1 cellular context compared by ENCODE assay signal in genomic region chr13:27171830-27172494, GRCh38.
TF ChIP-seq lines count a peak whose summit lies in the region.

No MANE protein-coding gene starts in this region.

TF ChIP-seq in HepG2, 621 proteins besides CTCF, POLR2A, EP300 and RAD21 (continued from another document and continues in another):
- TF ChIP-seq SP4 (CRISPR knock-in tag; IDR thresholded peaks at IDR 0.05) (peak; percentile 47; the same call in 1 of the 2 replicates), AGO1 (IDR thresholded peaks at IDR 0.05; ENCODE audit: low read depth, low read length, poor library complexity, severe bottlenecking) (no peak), ZZZ3 (CRISPR knock-in tag; IDR thresholded peaks at IDR 0.05; ENCODE audit: borderline replicate concordance) (no peak), ZNF740 (CRISPR knock-in tag; IDR thresholded peaks at IDR 0.05) (peak; percentile 57), GPBP1L1 (CRISPR knock-in tag; IDR thresholded peaks at IDR 0.05) (no peak), ZFP91 (CRISPR knock-in tag; IDR thresholded peaks at IDR 0.05; ENCODE audit: borderline replicate concordance) (peak; percentile 68; the same call in 1 of the 2 replicates), PBX2 (CRISPR knock-in tag; IDR thresholded peaks at IDR 0.05) (no peak), GLMP (CRISPR knock-in tag; IDR thresholded peaks at IDR 0.05; ENCODE audit: borderline replicate concordance) (no peak), ISL2 (CRISPR knock-in tag; IDR thresholded peaks at IDR 0.05) (no peak), SP140L (CRISPR knock-in tag; IDR thresholded peaks at IDR 0.05; ENCODE audit: borderline replicate concordance) (no peak), TERF1 (CRISPR knock-in tag; IDR thresholded peaks at IDR 0.05) (no peak), NFE2 (CRISPR knock-in tag; IDR thresholded peaks at IDR 0.05) (no peak), TFDP1 (CRISPR knock-in tag; IDR thresholded peaks at IDR 0.05; ENCODE audit: borderline replicate concordance) (peak; percentile 57; the same call in 1 of the 2 replicates), HOMEZ (CRISPR knock-in tag; IDR thresholded peaks at IDR 0.05; ENCODE audit: low read depth) (0 out of 2 replicates have a peak, but pooled peaks have one; percentile 13), TMF1 (CRISPR knock-in tag; IDR thresholded peaks at IDR 0.05; ENCODE audit: low read depth) (no peak), ZBTB39 (CRISPR knock-in tag; IDR thresholded peaks at IDR 0.05) (no peak), RARG (CRISPR knock-in tag; IDR thresholded peaks at IDR 0.05; ENCODE audit: low read depth) (no peak), BCL6 (CRISPR knock-in tag; IDR thresholded peaks at IDR 0.05) (no peak), PATZ1 (CRISPR knock-in tag; IDR thresholded peaks at IDR 0.05) (peak; percentile 83), KDM5A (IDR thresholded peaks at IDR 0.05; ENCODE audit: borderline replicate concordance, low read length) (no peak), NFAT5 (CRISPR knock-in tag; IDR thresholded peaks at IDR 0.05) (no peak), ATF7 (IDR thresholded peaks at IDR 0.05) (no peak), ATF7 (CRISPR knock-in tag; IDR thresholded peaks at IDR 0.05) (no peak), MIER2 (CRISPR knock-in tag; IDR thresholded peaks at IDR 0.05) (no peak), HOXD1 (CRISPR knock-in tag; IDR thresholded peaks at IDR 0.05) (0 out of 2 replicates have a peak, but pooled peaks have one; percentile 38), ZNF749 (CRISPR knock-in tag; IDR thresholded peaks at IDR 0.05; ENCODE audit: borderline replicate concordance) (0 out of 2 replicates have a peak, but pooled peaks have one; percentile 44), ZNF513 (CRISPR knock-in tag; conservative IDR thresholded peaks at IDR 0.05) (no peak), SMAD9 (CRISPR knock-in tag; IDR thresholded peaks at IDR 0.05) (no peak), GATAD1 (CRISPR knock-in tag; IDR thresholded peaks at IDR 0.05) (0 out of 2 replicates have a peak, but pooled peaks have one; percentile 20)
